Comparison of ENCODE assay signal across 24 cellular contexts in genomic region chr2:47636596-47636995, GRCh38.
"Had no signal": no experiment of that assay in that cellular context is flagged by ENCODE, and none has a peak within 500 bp of the region (broad histone marks: within the 10 kb centered on the region; RNA-seq: fewer than 3 reads in every experiment).

No MANE protein-coding gene starts in this region.

- H3K4me1 ChIP-seq: foreskin keratinocyte, left ventricle myocardium inferior, neural progenitor cell, right lobe of liver, upper lobe of right lung had no signal

- H3K4me3 ChIP-seq: esophagus squamous epithelium, left ventricle myocardium inferior, neural progenitor cell, ovary, right lobe of liver, upper lobe of right lung had no signal

- H3K36me3 Mint-ChIP-seq: activated naive CD4-positive, alpha-beta T cell treated with anti-CD3 and anti-CD28 coated beads, Interleukin-2, amount 10 ng/mL, durations not matched to agents 7 days and 5 days; naive B cell; neural progenitor cell; stimulated activated naive B cell treated with anti-CD40 and anti-IgM and Interleukin-4, amounts not matched to agents 10 μg/mL and 1 μg/mL and 100 μg/mL, for 72 hours had no signal

- H3K36me3 ChIP-seq: esophagus squamous epithelium, left ventricle myocardium inferior, neural progenitor cell, ovary, right lobe of liver, upper lobe of right lung had no signal

- H2AFZ ChIP-seq: neural progenitor cell had no signal

- ATAC-seq: activated CD8-positive, alpha-beta T cell treated with anti-CD3 and anti-CD28 coated beads, Interleukin-2, amount 10 ng/mL, durations not matched to agents 7 days and 5 days; activated naive CD8-positive, alpha-beta T cell treated with anti-CD3 and anti-CD28 coated beads, Interleukin-2, amount 50 U/mL, for 24 hours; foreskin keratinocyte; right lobe of liver; stimulated activated naive B cell treated with anti-CD40 and anti-IgM and Interleukin-4, amounts not matched to agents 10 μg/mL and 1 μg/mL and 100 μg/mL, for 72 hours; upper lobe of right lung had no signal

- H3K27ac ChIP-seq: esophagus squamous epithelium, foreskin keratinocyte, left ventricle myocardium inferior, neural progenitor cell, ovary, right lobe of liver, upper lobe of right lung had no signal

- DNase-seq: activated CD4-positive, alpha-beta T cell treated with anti-CD3 and anti-CD28 coated beads, Interleukin-2, amount 10 ng/mL, durations not matched to agents 7 days and 5 days; activated CD8-positive, alpha-beta T cell treated with anti-CD3 and anti-CD28 coated beads, Interleukin-2, amount 10 ng/mL, durations not matched to agents 7 days and 5 days; activated naive CD4-positive, alpha-beta T cell treated with anti-CD3 and anti-CD28 coated beads, Interleukin-2, amount 10 ng/mL, durations not matched to agents 7 days and 5 days; activated naive CD8-positive, alpha-beta T cell treated with anti-CD3 and anti-CD28 coated beads, Interleukin-2, amount 50 U/mL, for 24 hours; activated T-cell treated with anti-CD3 and anti-CD28 coated beads, Interleukin-2, amount 50 U/mL, for 24 hours; aorta; cerebellar nuclear complex; effector CD8-positive, alpha-beta T cell; esophagus squamous epithelium; foreskin keratinocyte; glutamatergic neuron; hypothalamus; kidney glomerular epithelial cell; left ventricle myocardium inferior; naive B cell; ovary; right lobe of liver; stimulated activated CD4-positive, alpha-beta T cell treated with anti-CD3 and anti-CD28 coated beads, Interleukin-4, amount 100 ng/mL, for 4 hours; stimulated activated naive B cell treated with anti-CD40 and anti-IgM and Interleukin-4, amounts not matched to agents 10 μg/mL and 1 μg/mL and 100 μg/mL, for 72 hours; T1000; upper lobe of right lung had no signal

- H3K27me3 ChIP-seq: esophagus squamous epithelium, foreskin keratinocyte, neural progenitor cell, ovary, right lobe of liver, upper lobe of right lung had no signal

- H3K4me1 Mint-ChIP-seq: activated CD4-positive, alpha-beta T cell treated with anti-CD3 and anti-CD28 coated beads, Interleukin-2, amount 10 ng/mL, durations not matched to agents 7 days and 5 days; activated naive CD4-positive, alpha-beta T cell treated with anti-CD3 and anti-CD28 coated beads, Interleukin-2, amount 10 ng/mL, durations not matched to agents 7 days and 5 days; activated naive CD8-positive, alpha-beta T cell treated with anti-CD3 and anti-CD28 coated beads, Interleukin-2, amount 50 U/mL, for 24 hours had no signal

- H3K9me3 Mint-ChIP-seq: activated CD4-positive, alpha-beta T cell treated with anti-CD3 and anti-CD28 coated beads, Interleukin-2, amount 10 ng/mL, durations not matched to agents 7 days and 5 days; activated naive CD4-positive, alpha-beta T cell treated with anti-CD3 and anti-CD28 coated beads, Interleukin-2, amount 10 ng/mL, durations not matched to agents 7 days and 5 days; activated T-helper 2 cell treated with anti-CD3 and anti-CD28 coated beads, Interferon-gamma antibody, Interleukin-2, Interleukin-4, amounts not matched to agents 10 μg/mL and 5 μg/mL and 100 μg/mL, durations not matched to agents 14 hours and 24 hours and 36 hours; dendritic cell treated with granulocyte-macrophage colony-stimulating factor and Interleukin-4, amounts not matched to agents 40 ng/mL and 50 ng/mL, for 4 days; neural progenitor cell had no signal

- H3K9me3 ChIP-seq: esophagus squamous epithelium, left ventricle myocardium inferior, ovary, right lobe of liver, upper lobe of right lung had no signal

- H3K27ac Mint-ChIP-seq: activated CD4-positive, alpha-beta T cell treated with anti-CD3 and anti-CD28 coated beads, Interleukin-2, amount 10 ng/mL, durations not matched to agents 7 days and 5 days; activated CD8-positive, alpha-beta T cell treated with anti-CD3 and anti-CD28 coated beads, Interleukin-2, amount 10 ng/mL, durations not matched to agents 7 days and 5 days; activated naive CD4-positive, alpha-beta T cell treated with anti-CD3 and anti-CD28 coated beads, Interleukin-2, amount 10 ng/mL, durations not matched to agents 7 days and 5 days; activated naive CD8-positive, alpha-beta T cell treated with anti-CD3 and anti-CD28 coated beads, Interleukin-2, amount 50 U/mL, for 24 hours; activated T-cell treated with anti-CD3 and anti-CD28 coated beads, Interleukin-2, amount 50 U/mL, for 24 hours; activated T-helper 2 cell treated with anti-CD3 and anti-CD28 coated beads, Interferon-gamma antibody, Interleukin-2, Interleukin-4, amounts not matched to agents 10 μg/mL and 5 μg/mL and 100 μg/mL, durations not matched to agents 14 hours and 24 hours and 36 hours; dendritic cell treated with granulocyte-macrophage colony-stimulating factor and Interleukin-4, amounts not matched to agents 40 ng/mL and 50 ng/mL, for 4 days; naive B cell; stimulated activated naive B cell treated with anti-CD40 and anti-IgM and Interleukin-4, amounts not matched to agents 10 μg/mL and 1 μg/mL and 100 μg/mL, for 72 hours had no signal

- H3K9ac ChIP-seq: neural progenitor cell had no signal

- H3K4me3 Mint-ChIP-seq: activated CD4-positive, alpha-beta T cell treated with anti-CD3 and anti-CD28 coated beads, Interleukin-2, amount 10 ng/mL, durations not matched to agents 7 days and 5 days; activated CD8-positive, alpha-beta T cell treated with anti-CD3 and anti-CD28 coated beads, Interleukin-2, amount 10 ng/mL, durations not matched to agents 7 days and 5 days; activated naive CD4-positive, alpha-beta T cell treated with anti-CD3 and anti-CD28 coated beads, Interleukin-2, amount 10 ng/mL, durations not matched to agents 7 days and 5 days; activated naive CD8-positive, alpha-beta T cell treated with anti-CD3 and anti-CD28 coated beads, Interleukin-2, amount 50 U/mL, for 24 hours; activated T-cell treated with anti-CD3 and anti-CD28 coated beads, Interleukin-2, amount 50 U/mL, for 24 hours; dendritic cell treated with granulocyte-macrophage colony-stimulating factor and Interleukin-4, amounts not matched to agents 40 ng/mL and 50 ng/mL, for 4 days; neural progenitor cell; stimulated activated naive B cell treated with anti-CD40 and anti-IgM and Interleukin-4, amounts not matched to agents 10 μg/mL and 1 μg/mL and 100 μg/mL, for 72 hours had no signal

- H3K27me3 Mint-ChIP-seq: activated T-cell treated with anti-CD3 and anti-CD28 coated beads, Interleukin-2, amount 50 U/mL, for 24 hours; stimulated activated naive B cell treated with anti-CD40 and anti-IgM and Interleukin-4, amounts not matched to agents 10 μg/mL and 1 μg/mL and 100 μg/mL, for 72 hours had no signal

- H3K4me2 ChIP-seq: neural progenitor cell had no signal
